16 cellular contexts compared by ENCODE assay signal in genomic region chr6:134531611-134532010, GRCh38.
"Had no signal": no experiment of that assay in that cellular context is flagged by ENCODE, and none has a peak within 500 bp of the region (broad histone marks: within the 10 kb centered on the region; RNA-seq: fewer than 3 reads in every experiment).

No MANE protein-coding gene starts in this region.

- FAIRE-seq: colon, kidney had no signal

- H3K4me3 ChIP-seq: adrenal gland, esophagus muscularis mucosa, prostate gland, tibial artery, uterus had no signal

- ATAC-seq: activated CD4-positive, alpha-beta T cell treated with anti-CD3 and anti-CD28 coated beads for 36 hours; stimulated activated memory B cell treated with anti-CD40 and anti-IgM and Interleukin-4, amounts not matched to agents 10 μg/mL and 1 μg/mL and 100 μg/mL, for 72 hours had no signal

- DNase-seq: activated CD4-positive, alpha-beta memory T cell treated with anti-CD3 and anti-CD28 coated beads, Interleukin-2, amount 10 ng/mL, durations not matched to agents 7 days and 5 days; activated CD4-positive, alpha-beta T cell treated with anti-CD3 and anti-CD28 coated beads for 36 hours; activated effector memory CD4-positive, alpha-beta T cell treated with Interleukin-2 at 50 U/mL for 16 hours; activated T-cell treated with anti-CD3 and anti-CD28 coated beads, Interleukin-2, amount 50 U/mL, for 24 hours; adrenal gland; caudate nucleus; hypothalamus; kidney; stimulated activated CD4-positive, alpha-beta T cell treated with anti-CD3 and anti-CD28 coated beads, Interleukin-12 subunit alpha, Interleukin-12 subunit beta, amount 100 ng/mL, for 4 hours; T1000; tibial artery; uterus had no signal

- H3K4me1 ChIP-seq: adrenal gland, prostate gland, tibial artery, uterus had no signal

- H3K27me3 ChIP-seq: adrenal gland, esophagus muscularis mucosa, tibial artery, uterus had no signal

- H3K9me3 ChIP-seq: adrenal gland, esophagus muscularis mucosa, prostate gland, tibial artery, uterus had no signal

- H3K27ac ChIP-seq: adrenal gland, esophagus muscularis mucosa, prostate gland, tibial artery, uterus had no signal
